9 cellular contexts compared by ENCODE assay signal in the genomic region with DNA sequence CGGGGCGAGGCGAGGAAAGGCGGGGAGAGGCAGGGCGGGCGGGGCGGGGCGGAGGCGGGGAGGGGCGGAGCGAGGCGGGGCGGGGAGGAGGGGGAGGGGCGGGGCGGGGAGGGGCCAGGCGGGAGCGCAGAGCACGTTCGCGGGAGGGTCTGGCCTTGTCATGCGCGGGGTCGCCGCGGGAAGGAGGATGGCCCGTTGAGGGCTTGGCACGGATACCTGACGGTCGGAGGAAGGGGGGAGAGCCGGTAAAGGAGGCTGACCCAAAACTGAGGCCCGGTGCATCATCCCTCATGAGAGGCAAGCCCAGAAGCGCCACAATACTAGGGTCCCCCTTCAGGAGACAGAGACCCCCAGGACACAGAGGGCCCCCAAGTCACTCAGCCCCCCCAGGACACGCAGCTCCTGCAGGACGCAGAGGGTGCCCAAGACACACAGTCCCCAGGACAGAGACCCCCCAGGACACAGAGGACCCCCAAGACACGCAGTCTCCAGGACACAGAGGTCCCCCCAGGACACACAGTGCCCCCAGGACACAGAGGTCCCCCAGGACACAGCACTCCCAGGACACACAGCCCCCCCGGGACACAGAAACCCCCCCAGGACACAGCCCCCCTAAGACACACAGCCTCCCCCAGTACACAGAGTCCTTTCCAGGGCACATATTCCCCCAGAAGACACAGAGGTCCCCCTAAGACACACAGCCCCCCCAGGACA. TPM values are rescaled to one million over a fixed set of nuclear protein-coding genes. Genes with fewer than 3 reads are reported as not detected.
DNase-seq lines count a peak whose midpoint lies in the region; ATAC-seq, FAIRE-seq and TF ChIP-seq lines count a peak whose summit lies in the region.
"Had no signal": no experiment of that assay in that cellular context is flagged by ENCODE, and none has a peak within 500 bp of the region (broad histone marks: within the 10 kb centered on the region; RNA-seq: fewer than 3 reads in every experiment).

No MANE protein-coding gene starts in this region.

- peaks cover 20% of the 10 kb centered on the region for H3K36me3 Mint-ChIP-seq in central memory CD8-positive, alpha-beta T cell (ENCODE audit: insufficient read depth)

- intact Hi-C loops in OCI-LY7 (cut with micrococcal nuclease; ENCODE audit: unreplicated experiment) (loop anchor here (1.0 to 5.0 kb wide), 3 partner anchors 68 to 200 kb away; a partner anchor contains a TSS), right lobe of liver (cut with DNase I) (no loop called here), testis (cut with DNase I; ENCODE audit: low total_unique reads) (no loop called here)

- H3K79me2 ChIP-seq in OCI-LY7 (ENCODE audit: insufficient read depth, low read depth, low read length): peaks cover 43% of the 10 kb centered on the region

- CTCF ChIA-PET in A549 (lab: Yijun Ruan, JAX) (interaction anchor here (1.0 kb wide), 1 partner anchor 14 kb away, joined by 4 read pairs; no protein-coding TSS in a partner anchor), OCI-LY7 (lab: Charles Lee; ENCODE audit: unreplicated experiment) (no interaction called here)

- H3K4me1 Mint-ChIP-seq in central memory CD8-positive, alpha-beta T cell: peaks cover 34% of the 10 kb centered on the region

- no peaks in the 10 kb centered on the region for H3K9me2 ChIP-seq in OCI-LY7 (ENCODE audit: insufficient read depth, low read length)

- no peak for TF ChIP-seq CTCF in A549 (IDR thresholded peaks at IDR 0.05)
- no peak for TF ChIP-seq CTCF in GM06990 (IDR thresholded peaks at IDR 0.05; ENCODE audit: insufficient read depth, low read length, poor library complexity, severe bottlenecking)
- no peak for TF ChIP-seq CTCF in OCI-LY7 (conservative IDR thresholded peaks at IDR 0.05; ENCODE audit: low read length)
- TF ChIP-seq CTCF in right lobe of liver (IDR thresholded peaks at IDR 0.05): no peak
- TF ChIP-seq CTCF in testis (IDR thresholded peaks at IDR 0.05): no peak

- TF ChIP-seq RAD21 in A549 (conservative IDR thresholded peaks at IDR 0.05 in 1 of 2, IDR thresholded peaks at IDR 0.05 in 1 of 2): no peak

- peak overlapping the region; percentile 43 for H3K4me3 ChIP-seq in A549
- H3K4me3 ChIP-seq in GM06990 (replicated peaks; ENCODE audit: low read depth, low read length): peak overlapping the region; percentile 50
- H3K4me3 ChIP-seq in OCI-LY7 (ENCODE audit: low read depth, low read length, poor library complexity, severe bottlenecking): peak overlapping the region; percentile 64
- H3K4me3 ChIP-seq in right lobe of liver: peak overlapping the region in 2 of 3 donors; percentile 26 to 43
- H3K4me3 ChIP-seq in testis: peak overlapping the region; percentile 3 to 50

- BruUV-seq in OCI-LY7 (replicated peaks; lab: Mats Ljungman, UMichigan): no TSS peak

- POLR2A ChIA-PET in A549 (lab: Yijun Ruan, JAX) (interaction anchor here (0.6 kb wide), 1 partner anchor 40 kb away, joined by 4 read pairs; no protein-coding TSS in a partner anchor), OCI-LY7 (lab: Charles Lee) (no interaction called here)

- H3K4me2 ChIP-seq in A549: peak overlapping the region; percentile 82
- peak overlapping the region; percentile 83 for H3K4me2 ChIP-seq in OCI-LY7 (ENCODE audit: low read length)

- peak overlapping the region; percentile 29; the same call in 1 of the 2 replicates for H2AFZ ChIP-seq in OCI-LY7 (ENCODE audit: low read length)

- peaks cover 3% of the 10 kb centered on the region for H3K36me3 ChIP-seq in GM06990 (ENCODE audit: control insufficient read depth, insufficient read depth, low read length)
- peaks cover 22% of the 10 kb centered on the region for H3K36me3 ChIP-seq in OCI-LY7 (ENCODE audit: insufficient read depth, low read length)
- H3K36me3 ChIP-seq in right lobe of liver: peaks cover 0 to 6% (median 4%) of the 10 kb centered on the region in 4 donors
- no peaks in the 10 kb centered on the region for H3K36me3 ChIP-seq in testis (ENCODE audit: low read depth, missing control alignments)

- H3K4me3 Mint-ChIP-seq in central memory CD8-positive, alpha-beta T cell: peak overlapping the region; percentile 83

- peak in 1 of 2 experiments; percentile 38 for DNase-seq in A549 (ENCODE audit: low read depth in 1 of 2, low spot score in 1 of 2)
- DNase-seq in GM06990 (ENCODE audit: extremely low read depth, insufficient read length): peak; percentile 43
- peak; percentile 77 for DNase-seq in OCI-LY7 (ENCODE audit: low spot score)
- DNase-seq in central memory CD8-positive, alpha-beta T cell (ENCODE audit: low spot score in 2 of 2): peak; percentile 20 to 39
- DNase-seq in right lobe of liver: peak; percentile 65 to 79 (median 74)
- peak; percentile 50 for DNase-seq in testis
- DNase-seq in glomerular visceral epithelial cell (ENCODE audit: extremely low spot score): no peak

- WGBS in A549 (ENCODE audit: missing lambda C conversion rate): 17% methylated on average over 18 of the region's 36 CpGs
- 3% methylated on average over 18 of the region's 36 CpGs for WGBS in right lobe of liver (ENCODE audit: insufficient coverage, low coverage, low lambda C conversion rate, missing lambda C conversion rate)
- 4 to 12% methylated on average over 17 to 19 of the region's 36 CpGs for WGBS in testis, 2 donors

- H3K27me3 Mint-ChIP-seq in central memory CD8-positive, alpha-beta T cell: no peaks in the 10 kb centered on the region

- no peak for TF ChIP-seq EP300 in A549 (IDR thresholded peaks at IDR 0.05)

- H3K9me3 ChIP-seq in A549: no peaks in the 10 kb centered on the region
- H3K9me3 ChIP-seq in OCI-LY7 (ENCODE audit: low read length): no peaks in the 10 kb centered on the region
- no peaks in the 10 kb centered on the region for H3K9me3 ChIP-seq in right lobe of liver
- no peaks in the 10 kb centered on the region for H3K9me3 ChIP-seq in testis

- ATAC-seq in A549 (peak; percentile 2 to 9; a peak in 1 of 6 replicates), right lobe of liver (peak; percentile 1 to 36 (median 10)), GM21786 (IDR thresholded peaks at IDR 0.05; ENCODE audit: unreplicated experiment) (no peak)
- peak; percentile 20 for ATAC-seq in central memory CD8-positive, alpha-beta T cell (replicated peaks; ENCODE audit: extremely low read depth, poor library complexity, severe bottlenecking)

- H4K20me1 ChIP-seq in OCI-LY7 (ENCODE audit: insufficient read depth, low read length): peaks cover 17% of the 10 kb centered on the region; the same call in 1 of the 2 replicates

- H3K4me1 ChIP-seq in A549: peaks cover 23% of the 10 kb centered on the region
- H3K4me1 ChIP-seq in OCI-LY7 (ENCODE audit: insufficient read depth, low read length, poor library complexity, severe bottlenecking): peaks cover 14% of the 10 kb centered on the region
- H3K4me1 ChIP-seq in right lobe of liver: peaks cover 0 to 12% (median 4%) of the 10 kb centered on the region in 4 donors
- peaks cover 9% of the 10 kb centered on the region for H3K4me1 ChIP-seq in testis

- no peaks in the 10 kb centered on the region for H3K9me3 Mint-ChIP-seq in central memory CD8-positive, alpha-beta T cell

- no peak for FAIRE-seq in A549 (lab: Jason Lieb, UNC)
- FAIRE-seq: islet of Langerhans had no signal

- H3K27ac ChIP-seq in A549 (peak overlapping the region; percentile 70 to 95), OCI-LY7 (ENCODE audit: low read depth, low read length, poor library complexity, severe bottlenecking) (peak overlapping the region; percentile 67), right lobe of liver (no peak overlapping the region), testis (peak overlapping the region; percentile 46 to 78)

- no peaks in the 10 kb centered on the region for H3K27me3 ChIP-seq in GM06990 (replicated peaks; ENCODE audit: control insufficient read depth, insufficient read depth, low read length)
- no peaks in the 10 kb centered on the region for H3K27me3 ChIP-seq in right lobe of liver
- H3K27me3 ChIP-seq in testis: no peaks in the 10 kb centered on the region

- TF ChIP-seq POLR2A in A549 (IDR thresholded peaks at IDR 0.05; ENCODE audit: low read length) (peak; percentile 42), right lobe of liver (IDR thresholded peaks at IDR 0.05) (no peak), testis (IDR thresholded peaks at IDR 0.05) (no peak)

- H3K27ac Mint-ChIP-seq in central memory CD8-positive, alpha-beta T cell (ENCODE audit: low read depth): peak overlapping the region; percentile 79

TF ChIP-seq in A549, 52 proteins besides CTCF, POLR2A, EP300 and RAD21:
- TF ChIP-seq, protein P1, sequence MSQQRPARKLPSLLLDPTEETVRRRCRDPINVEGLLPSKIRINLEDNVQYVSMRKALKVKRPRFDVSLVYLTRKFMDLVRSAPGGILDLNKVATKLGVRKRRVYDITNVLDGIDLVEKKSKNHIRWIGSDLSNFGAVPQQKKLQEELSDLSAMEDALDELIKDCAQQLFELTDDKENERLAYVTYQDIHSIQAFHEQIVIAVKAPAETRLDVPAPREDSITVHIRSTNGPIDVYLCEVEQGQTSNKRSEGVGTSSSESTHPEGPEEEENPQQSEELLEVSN (IDR thresholded peaks at IDR 0.05; ENCODE audit: borderline replicate concordance, low read depth): no peak
- TF ChIP-seq SREBF2 (IDR thresholded peaks at IDR 0.05) (no peak), ZSCAN20 (CRISPR knock-in tag; IDR thresholded peaks at IDR 0.05) (no peak), MAZ (IDR thresholded peaks at IDR 0.05; ENCODE audit: borderline replicate concordance, low read depth, low read length) (0 out of 2 replicates have a peak, but pooled peaks have one; percentile 4), NFE2L2 (conservative IDR thresholded peaks at IDR 0.05; ENCODE audit: low read length) (no peak)
TF ChIP-seq in A549: peak in this region for 1.

RNA-seq across cellular contexts. Expression of a gene that starts 0.7 kb away (rescaled TPM):
- 124 and 138 TPM in 2 replicates for polyA plus RNA-seq in A549 (2011; rRNA removed)
- 98.5 and 120 TPM in 2 replicates for polyA plus RNA-seq in A549 (2012; cell fraction: cytosol; rRNA removed)
- polyA plus RNA-seq in A549 (2012; cell fraction: nucleus; rRNA removed): 88.3 and 111 TPM in 2 replicates
- 88.2 to 94.0 TPM (median 89.6 TPM) in 3 replicates for polyA plus RNA-seq in A549 (2017; fragmentation: RNase III; extraction: RNeasy Plus Mini Kit Qiagen cat#74134 plus additional on column Dnase treatment)
- 69.5 and 82.7 TPM in 2 replicates for polyA minus RNA-seq in A549 (2011; rRNA and poly(A)+ RNA removed)
- total RNA-seq in OCI-LY7 (2014; rRNA removed; shearing (Covaris generic)): 59.0 and 61.7 TPM in 2 replicates
- total RNA-seq in OCI-LY7 (2022): 78.9 and 81.9 TPM in 2 replicates
- 10 to 100 TPM; 27.7 to 40.7 (median 31.6) TPM for total RNA-seq in right lobe of liver
- total RNA-seq in testis: 100 to 1,000 TPM; 163 to 165 TPM
- 142 TPM for polyA plus RNA-seq in testis (ENCODE audit: insufficient read depth, low read depth, low replicate concordance)

RNA-seq across cellular contexts. Expression of a gene that starts 49.6 kb away (rescaled TPM):
- polyA plus RNA-seq in A549 (2011; rRNA removed): 5.6 and 5.8 TPM in 2 replicates
- polyA plus RNA-seq in A549 (2012; cell fraction: cytosol; rRNA removed): 16.0 and 21.6 TPM in 2 replicates
- polyA plus RNA-seq in A549 (2012; cell fraction: nucleus; rRNA removed): 20.0 and 20.9 TPM in 2 replicates
- polyA plus RNA-seq in A549 (2017; fragmentation: RNase III; extraction: RNeasy Plus Mini Kit Qiagen cat#74134 plus additional on column Dnase treatment): 6.1 to 9.9 TPM (median 9.4 TPM) in 3 replicates
- 1.7 and 2.5 TPM in 2 replicates for polyA minus RNA-seq in A549 (2011; rRNA and poly(A)+ RNA removed)
- total RNA-seq in OCI-LY7 (2014; rRNA removed; shearing (Covaris generic)): 10.1 and 22.1 TPM in 2 replicates
- 20.7 and 21.4 TPM in 2 replicates for total RNA-seq in OCI-LY7 (2022)
- total RNA-seq in right lobe of liver: 10 to 100 TPM in 3 of 6 experiments, 1 to 10 TPM in 3; 3.7 to 12.5 (median 9.3) TPM
- total RNA-seq in testis: 10 to 100 TPM in 1 of 2 donors, 1 to 10 TPM in 1; 9.4 to 16.4 TPM
- polyA plus RNA-seq in testis (ENCODE audit: insufficient read depth, low read depth, low replicate concordance): 13.5 TPM

Comparison
In these comparisons a context has a peak if more than half of its experiments do, and no peak if none do; other contexts are left out.
1. H3K27ac ChIP-seq: peak in A549 (2 of 2), OCI-LY7 (single experiment) and testis (2 of 2); none in right lobe of liver (0 of 3).
2. Peak in every context shown above with its lines, with median percentiles within 50 percentile points of each other: H3K4me3 ChIP-seq.